Comparison of ENCODE assay signal across 21 cellular contexts in genomic region chr10:15868006-15868405, GRCh38.
"Had no signal": no experiment of that assay in that cellular context is flagged by ENCODE, and none has a peak within 500 bp of the region (broad histone marks: within the 10 kb centered on the region; RNA-seq: fewer than 3 reads in every experiment).

No MANE protein-coding gene starts in this region.

- H3K36me3 ChIP-seq: cardiac muscle cell, pancreas, right lobe of liver, transverse colon, vagina had no signal

- H3K9me3 ChIP-seq: pancreas, right lobe of liver, transverse colon, vagina had no signal

- H3K27ac Mint-ChIP-seq: activated naive CD8-positive, alpha-beta T cell treated with anti-CD3 and anti-CD28 coated beads for 36 hours; activated T-helper 17 cell treated with anti-CD3 and anti-CD28 coated beads, Interleukin-2, amount 50 U/mL, for 72 hours; endodermal cell; nephron progenitor cell; stimulated activated naive B cell treated with anti-CD40 and anti-IgM and Interleukin-4, amounts not matched to agents 10 μg/mL and 1 μg/mL and 100 μg/mL, for 72 hours; T-helper 17 cell had no signal

- H3K27me3 ChIP-seq: vagina had no signal

- H3K9me3 Mint-ChIP-seq: activated T-helper 17 cell treated with anti-CD3 and anti-CD28 coated beads, Interleukin-2, amount 50 U/mL, for 72 hours had no signal

- H3K4me1 Mint-ChIP-seq: activated naive CD8-positive, alpha-beta T cell treated with anti-CD3 and anti-CD28 coated beads for 36 hours; activated T-helper 17 cell treated with anti-CD3 and anti-CD28 coated beads, Interleukin-2, amount 50 U/mL, for 72 hours; nephron progenitor cell; stimulated activated naive B cell treated with anti-CD40 and anti-IgM and Interleukin-4, amounts not matched to agents 10 μg/mL and 1 μg/mL and 100 μg/mL, for 72 hours; T-helper 17 cell had no signal

- H3K4me1 ChIP-seq: pancreas, right lobe of liver, transverse colon, vagina had no signal

- H3K4me3 ChIP-seq: cardiac muscle cell, pancreas, right lobe of liver, transverse colon, vagina had no signal

- DNase-seq: activated naive CD4-positive, alpha-beta T cell treated with Interleukin-2 at 50 U/mL for 16 hours; activated naive CD8-positive, alpha-beta T cell treated with anti-CD3 and anti-CD28 coated beads for 36 hours; activated T-cell treated with anti-CD3 and anti-CD28 coated beads, Interleukin-2, amount 50 U/mL, for 1 hour; cortex of kidney; endodermal cell; hippocampal formation; left cardiac atrium; mesenchymal stem cell; nephron progenitor cell; pancreas; right lobe of liver; small intestine; stimulated activated CD4-positive, alpha-beta T cell treated with anti-CD3 and anti-CD28 coated beads, Interleukin-2, amount 100 ng/mL, for 24 hours; stimulated activated naive B cell treated with anti-CD40 and anti-IgM and Interleukin-4, amounts not matched to agents 10 μg/mL and 1 μg/mL and 100 μg/mL, for 72 hours; T-helper 17 cell; transverse colon had no signal

- ATAC-seq: activated CD4-positive, CD25-positive, alpha-beta regulatory T cell treated with anti-CD3 and anti-CD28 coated beads, Interleukin-2, amount 50 U/mL, for 24 hours; activated T-helper 17 cell treated with anti-CD3 and anti-CD28 coated beads, Interleukin-2, amount 50 U/mL, for 72 hours; left cardiac atrium; pancreas; right lobe of liver; stimulated activated naive B cell treated with anti-CD40 and anti-IgM and Interleukin-4, amounts not matched to agents 10 μg/mL and 1 μg/mL and 100 μg/mL, for 72 hours; T-helper 17 cell had no signal

- H3K27ac ChIP-seq: cardiac muscle cell, epithelial cell of prostate, pancreas, right lobe of liver, transverse colon, vagina had no signal

- H3K4me3 Mint-ChIP-seq: activated naive CD8-positive, alpha-beta T cell treated with anti-CD3 and anti-CD28 coated beads for 36 hours; activated T-helper 17 cell treated with anti-CD3 and anti-CD28 coated beads, Interleukin-2, amount 50 U/mL, for 72 hours; endodermal cell; nephron progenitor cell; stimulated activated naive B cell treated with anti-CD40 and anti-IgM and Interleukin-4, amounts not matched to agents 10 μg/mL and 1 μg/mL and 100 μg/mL, for 72 hours; T-helper 17 cell had no signal
